13 cellular contexts compared by ENCODE assay signal in the genomic region with DNA sequence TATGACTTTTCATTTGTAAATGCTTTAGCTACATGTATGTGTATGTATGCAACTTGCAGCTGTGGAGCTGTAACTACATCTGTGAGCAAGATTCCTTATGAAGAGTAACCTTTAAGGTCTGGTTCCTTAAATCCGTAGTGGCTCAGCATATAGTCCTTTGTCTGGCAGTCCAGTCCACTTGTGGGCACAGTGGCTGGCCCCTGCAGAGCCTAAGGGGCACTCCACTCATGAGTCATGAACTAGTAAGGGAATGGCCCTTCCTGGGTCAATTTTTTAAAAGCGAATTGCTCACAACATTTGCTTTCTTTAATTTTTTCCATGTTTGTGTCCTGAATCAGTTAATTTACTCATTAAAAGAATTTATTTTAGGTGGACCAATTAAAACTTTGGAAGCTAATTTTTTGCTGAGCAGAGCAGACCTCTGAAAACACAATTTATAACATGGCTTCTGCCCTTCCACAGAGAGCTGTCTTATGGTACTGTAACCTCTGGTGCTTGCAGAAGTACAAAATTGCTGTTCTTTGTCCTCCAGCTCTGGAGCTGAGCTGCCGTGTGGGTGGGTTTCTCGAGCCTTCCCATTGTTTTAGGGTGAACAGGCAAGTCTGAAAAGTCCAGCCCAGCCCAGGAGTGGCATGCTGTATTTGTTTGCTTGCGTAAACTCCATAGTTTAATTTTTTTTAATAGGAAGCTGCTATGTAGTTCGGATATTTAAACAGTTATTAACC.
DNase-seq lines count a peak whose midpoint lies in the region; ATAC-seq and TF ChIP-seq lines count a peak whose summit lies in the region.
"Had no signal": no experiment of that assay in that cellular context is flagged by ENCODE, and none has a peak within 500 bp of the region (broad histone marks: within the 10 kb centered on the region; RNA-seq: fewer than 3 reads in every experiment).

No MANE protein-coding gene starts in this region.

- no peaks in the 10 kb centered on the region for H3K9me3 Mint-ChIP-seq in MCF 10A (ENCODE audit: unreplicated experiment)
- H3K9me3 Mint-ChIP-seq: natural killer cell had no signal

- H3K9me3 ChIP-seq in breast epithelium, result no peaks in the 10 kb centered on the region
- H3K9me3 ChIP-seq in adipocyte (ENCODE audit: control insufficient read depth, low read length), result no peaks in the 10 kb centered on the region
- no peaks in the 10 kb centered on the region for H3K9me3 ChIP-seq in left lung
- no peaks in the 10 kb centered on the region for H3K9me3 ChIP-seq in sigmoid colon
- H3K9me3 ChIP-seq: transverse colon had no signal

- no peaks in the 10 kb centered on the region for H3K27me3 ChIP-seq in breast epithelium
- no peaks in the 10 kb centered on the region for H3K27me3 ChIP-seq in adipocyte (replicated peaks; ENCODE audit: control insufficient read depth, insufficient read depth, low read length)
- no peaks in the 10 kb centered on the region for H3K27me3 ChIP-seq in left lung
- no peaks in the 10 kb centered on the region for H3K27me3 ChIP-seq in sigmoid colon
- H3K27me3 ChIP-seq: transverse colon had no signal

- H3K9ac ChIP-seq in adipocyte (ENCODE audit: low read length), result no peak overlapping the region

- WGBS in sigmoid colon, 2 donors, result 84 to 86% methylated on average over 6 of the region's 6 CpGs

- BruUV-seq in MCF 10A (replicated peaks; lab: Mats Ljungman, UMichigan), result no TSS peak

- intact Hi-C loops in MCF 10A (cut with micrococcal nuclease) (no loop called here), breast epithelium (cut with DNase I; ENCODE audit: low total_unique reads) (no loop called here), left lung (cut with DNase I) (no loop called here), sigmoid colon (cut with DNase I) (no loop called here)

- no peaks in the 10 kb centered on the region for H3K4me1 Mint-ChIP-seq in MCF 10A (ENCODE audit: insufficient read depth, unreplicated experiment)

- no peaks in the 10 kb centered on the region for H3K27me3 Mint-ChIP-seq in MCF 10A (ENCODE audit: insufficient read depth, unreplicated experiment)

- H3K27ac ChIP-seq in breast epithelium (no peak overlapping the region), left lung (no peak overlapping the region), sigmoid colon (no peak overlapping the region)
- H3K27ac ChIP-seq: transverse colon had no signal

- H3K4me1 ChIP-seq in breast epithelium (no peaks in the 10 kb centered on the region), adipocyte (ENCODE audit: control insufficient read depth, insufficient read depth, low read length) (peaks cover 19% of the 10 kb centered on the region), left lung (no peaks in the 10 kb centered on the region), sigmoid colon (no peaks in the 10 kb centered on the region)
- H3K4me1 ChIP-seq: transverse colon had no signal

- H3K27ac Mint-ChIP-seq in MCF 10A (ENCODE audit: low read depth, unreplicated experiment), result no peak overlapping the region
- H3K27ac Mint-ChIP-seq: natural killer cell had no signal

- DNase-seq in MCF 10A (ENCODE audit: unreplicated experiment), result peak; percentile 16
- DNase-seq in breast epithelium (ENCODE audit: low spot score in 2 of 2), result no peak
- peak; percentile 19 for DNase-seq in adipocyte (ENCODE audit: low read depth)
- DNase-seq in left lung, result no peak
- no peak for DNase-seq in sigmoid colon
- DNase-seq in HuH-7.5 (ENCODE audit: low spot score), result no peak
- DNase-seq: activated CD8-positive, alpha-beta memory T cell treated with anti-CD3 and anti-CD28 coated beads for 24 hours; activated effector memory CD4-positive, alpha-beta T cell treated with anti-CD3 and anti-CD28 coated beads, Interleukin-2, amount 50 U/mL, for 16 hours; Calu3; natural killer cell; transverse colon had no signal

- POLR2A ChIA-PET in MCF 10A (lab: Yijun Ruan, JAX), result no interaction called here

- TF ChIP-seq CTCF in MCF 10A (IDR thresholded peaks at IDR 0.05; ENCODE audit: unreplicated experiment) (no peak), breast epithelium (IDR thresholded peaks at IDR 0.05) (no peak), left lung (IDR thresholded peaks at IDR 0.05) (no peak), sigmoid colon (IDR thresholded peaks at IDR 0.05) (no peak)

- TF ChIP-seq EP300 in sigmoid colon (IDR thresholded peaks at IDR 0.05), result no peak

- H3K4me3 ChIP-seq in breast epithelium (no peak overlapping the region), adipocyte (ENCODE audit: low read length) (no peak overlapping the region), left lung (no peak overlapping the region), sigmoid colon (no peak overlapping the region)
- H3K4me3 ChIP-seq: transverse colon had no signal

- TF ChIP-seq POLR2A in breast epithelium (IDR thresholded peaks at IDR 0.05) (no peak), sigmoid colon (IDR thresholded peaks at IDR 0.05) (no peak)

- CTCF ChIA-PET in MCF 10A (lab: Yijun Ruan, JAX), result interaction anchor here (0.5 to 1.8 kb wide), 3 partner anchors 38 to 1083 kb away, joined by 3 to 7 read pairs (median 4); no protein-coding TSS in a partner anchor

- H3K4me3 Mint-ChIP-seq in MCF 10A (ENCODE audit: unreplicated experiment), result no peak overlapping the region
- H3K4me3 Mint-ChIP-seq: natural killer cell had no signal

- ATAC-seq in left lung, result peak; percentile 78
- no peak for ATAC-seq in GM21723 (IDR thresholded peaks at IDR 0.05; ENCODE audit: unreplicated experiment)
- ATAC-seq in HG02763 (IDR thresholded peaks at IDR 0.05; ENCODE audit: unreplicated experiment), result no peak
- ATAC-seq: natural killer cell had no signal

- H3K36me3 ChIP-seq in breast epithelium (no peaks in the 10 kb centered on the region), adipocyte (ENCODE audit: control insufficient read depth, insufficient read depth, low read length, severe bottlenecking) (peaks cover 4% of the 10 kb centered on the region), left lung (peaks cover 0 to 6% of the 10 kb centered on the region in 2 donors), sigmoid colon (peaks cover 0 to 4% (median 0%) of the 10 kb centered on the region in 4 donors)
- H3K36me3 ChIP-seq: transverse colon had no signal

- no peaks in the 10 kb centered on the region for H3K36me3 Mint-ChIP-seq in MCF 10A (ENCODE audit: insufficient read depth, unreplicated experiment)
- H3K36me3 Mint-ChIP-seq: natural killer cell had no signal

Comparison
In these comparisons a context has a peak if more than half of its experiments do, and no peak if none do; other contexts are left out.
1. DNase-seq: peak in MCF 10A (single experiment) and adipocyte (single experiment); none in breast epithelium (0 of 2), left lung (0 of 2), sigmoid colon (single experiment) and HuH-7.5 (single experiment).